18 cellular contexts compared by ENCODE assay signal in genomic region chr16:50444546-50444945, GRCh38.
"Had no signal": no experiment of that assay in that cellular context is flagged by ENCODE, and none has a peak within 500 bp of the region (broad histone marks: within the 10 kb centered on the region; RNA-seq: fewer than 3 reads in every experiment).

No MANE protein-coding gene starts in this region.

- H3K36me3 ChIP-seq: adrenal gland, esophagus squamous epithelium, heart right ventricle, thyroid gland had no signal

- FAIRE-seq: astrocyte, keratinocyte had no signal

- H3K4me1 ChIP-seq: adrenal gland, esophagus squamous epithelium, heart right ventricle, thyroid gland had no signal

- ATAC-seq: heart right ventricle; left colon; naive thymus-derived CD8-positive, alpha-beta T cell; stimulated activated naive CD8-positive, alpha-beta T cell treated with anti-CD3 and anti-CD28 coated beads, Interleukin-15, Interleukin-2, amounts not matched to agents 100 U/mL and 50 U/mL, for 24 hours had no signal

- H3K27ac ChIP-seq: adrenal gland, coronary artery, esophagus squamous epithelium, heart right ventricle, thyroid gland had no signal

- H3K9me3 ChIP-seq: thyroid gland had no signal

- H3K27me3 ChIP-seq: adrenal gland, thyroid gland had no signal

- DNase-seq: activated B cell treated with CpG ODN at 0.5 μM for 24 hours; activated CD4-positive, alpha-beta memory T cell treated with anti-CD3 and anti-CD28 coated beads, Interleukin-2, amount 10 ng/mL, durations not matched to agents 7 days and 5 days; activated CD4-positive, alpha-beta T cell treated with anti-CD3 and anti-CD28 coated beads, Interleukin-2, amount 10 ng/mL, durations not matched to agents 24 days and 14 days; activated naive CD4-positive, alpha-beta T cell; adrenal gland; cerebellar nuclear complex; endodermal cell; esophagus squamous epithelium; heart right ventricle; left colon; mesendoderm; naive thymus-derived CD8-positive, alpha-beta T cell; stimulated activated CD4-positive, alpha-beta T cell treated with anti-CD3 and anti-CD28 coated beads, Interleukin-4, amount 100 ng/mL, for 24 hours; stimulated activated naive CD8-positive, alpha-beta T cell treated with anti-CD3 and anti-CD28 coated beads, Interleukin-15, Interleukin-2, amounts not matched to agents 100 U/mL and 50 U/mL, for 24 hours; thyroid gland had no signal

- H3K4me3 ChIP-seq: adrenal gland, coronary artery, esophagus squamous epithelium, heart right ventricle, thyroid gland had no signal
